In genomic region chr10:117462424-117462792, GRCh38 we compare ENCODE assay signal across 12 cellular contexts.
DNase-seq lines count a peak whose midpoint lies in the region; ATAC-seq, FAIRE-seq and TF ChIP-seq lines count a peak whose summit lies in the region.
"Had no signal": no experiment of that assay in that cellular context is flagged by ENCODE, and none has a peak within 500 bp of the region (broad histone marks: within the 10 kb centered on the region; RNA-seq: fewer than 3 reads in every experiment).

No MANE protein-coding gene starts in this region.

- H3K4me1 ChIP-seq in ascending aorta (peaks cover 3 to 20% of the 10 kb centered on the region in 2 donors), transverse colon (peaks cover 5 to 15% (median 7%) of the 10 kb centered on the region in 4 donors), upper lobe of right lung (no peaks in the 10 kb centered on the region)

- H3K27me3 ChIP-seq in ascending aorta, result no peaks in the 10 kb centered on the region
- H3K27me3 ChIP-seq in transverse colon, result no peaks in the 10 kb centered on the region
- H3K27me3 ChIP-seq in upper lobe of right lung, result no peaks in the 10 kb centered on the region

- no peak for FAIRE-seq in H54 (lab: Jason Lieb, UNC)
- FAIRE-seq: A204.1 had no signal

- no peaks in the 10 kb centered on the region for H3K9me3 ChIP-seq in ascending aorta
- H3K9me3 ChIP-seq in transverse colon, result no peaks in the 10 kb centered on the region
- H3K9me3 ChIP-seq in upper lobe of right lung, result peaks cover 9% of the 10 kb centered on the region

- no peak for ATAC-seq in upper lobe of right lung

- intact Hi-C loops in ascending aorta (cut with DNase I), result no loop called here
- intact Hi-C loops in transverse colon (cut with DNase I; ENCODE audit: low total_unique reads), result no loop called here
- intact Hi-C loops in upper lobe of right lung (cut with DNase I), result loop anchor here (10.0 kb wide), 1 partner anchor 238 kb away; no protein-coding TSS in a partner anchor

- TF ChIP-seq POLR2A in transverse colon (IDR thresholded peaks at IDR 0.05) (no peak), H54 (IDR thresholded peaks at IDR 0.05; ENCODE audit: low read depth, low read length) (no peak)

- peak overlapping the region; percentile 83 to 85 for H3K27ac ChIP-seq in ascending aorta
- H3K27ac ChIP-seq in transverse colon, result peak overlapping the region; percentile 79 to 89 (median 82)
- no peak overlapping the region for H3K27ac ChIP-seq in upper lobe of right lung

- TF ChIP-seq EP300 in transverse colon (IDR thresholded peaks at IDR 0.05; ENCODE audit: low read depth), result no peak

- DNase-seq in NCI-H82 (lab: John Stamatoyannopoulos, UW) (peak; percentile 9), NCI-H82 treated with DMSO at 0.1 percent for 48 hours (lab: John Stamatoyannopoulos, UW; ENCODE audit: unreplicated experiment) (no peak), ascending aorta (ENCODE audit: low spot score in 2 of 2) (no peak), iris pigment epithelial cell (ENCODE audit: low read depth) (peak; percentile 26), transverse colon (peak; percentile 17), H54 (ENCODE audit: insufficient read length, low spot score) (no peak), upper lobe of right lung (no peak), putamen (ENCODE audit: low spot score) (no peak)
- DNase-seq: activated CD4-positive, CD25-positive, alpha-beta regulatory T cell; activated naive CD4-positive, alpha-beta T cell treated with anti-CD3 and anti-CD28 coated beads, Interleukin-2, amount 10 ng/mL, durations not matched to agents 7 days and 5 days; substantia nigra had no signal

- H3K4me3 ChIP-seq in ascending aorta (no peak overlapping the region), transverse colon (no peak overlapping the region), upper lobe of right lung (no peak overlapping the region)

- TF ChIP-seq CTCF in ascending aorta (IDR thresholded peaks at IDR 0.05) (peak in 2 of 3 experiments; percentile 5 to 29), transverse colon (IDR thresholded peaks at IDR 0.05) (peak in 1 of 5 experiments; percentile 24), upper lobe of right lung (IDR thresholded peaks at IDR 0.05) (no peak)

- 70 to 71% methylated on average over 3 to 6 of the region's 6 CpGs for WGBS in transverse colon (ENCODE audit: low coverage in 1 of 2), 2 donors

- in situ Hi-C loops in transverse colon (cut with MboI; ENCODE audit: low pct_ligation_motif_present in 1 of 4, low pct_unique_long_range_greater_than_20kb in 1 of 4, low sequenced_read_pairs in 3 of 4), result loop anchor here in 1 of 4 donors (25.0 kb wide), 1 partner anchor 250 kb away; no protein-coding TSS in a partner anchor

- H3K36me3 ChIP-seq in ascending aorta, result no peaks in the 10 kb centered on the region
- H3K36me3 ChIP-seq in transverse colon, result no peaks in the 10 kb centered on the region
- no peaks in the 10 kb centered on the region for H3K36me3 ChIP-seq in upper lobe of right lung

Comparison
In these comparisons a context has a peak if more than half of its experiments do, and no peak if none do; other contexts are left out.
1. DNase-seq: peak in NCI-H82 (single experiment), iris pigment epithelial cell (single experiment) and transverse colon (single experiment); none in NCI-H82 treated with DMSO at 0.1 percent for 48 hours (single experiment), ascending aorta (0 of 2), H54 (single experiment), upper lobe of right lung (single experiment) and putamen (single experiment).